In genomic region chr10:103193820-103194529, GRCh38 we compare ENCODE assay signal across 8 cellular contexts. TPM values are rescaled to one million over a fixed set of nuclear protein-coding genes. Genes with fewer than 3 reads are reported as not detected.
A peak's percentile ranks its signal among the peaks of the same experiment; 100 is the strongest.
DNase-seq lines count a peak whose midpoint lies in the region; ATAC-seq lines count a peak whose summit lies in the region.

No MANE protein-coding gene starts in this region.

- peaks cover 9% of the 10 kb centered on the region for H3K36me3 Mint-ChIP-seq in activated naive CD4-positive, alpha-beta T cell treated with anti-CD3 and anti-CD28 coated beads for 36 hours (ENCODE audit: low read depth)
- H3K36me3 Mint-ChIP-seq in T-helper 17 cell (ENCODE audit: low read depth): peaks cover 7% of the 10 kb centered on the region

- peak overlapping the region; percentile 79 for H3K27ac Mint-ChIP-seq in activated naive CD4-positive, alpha-beta T cell treated with anti-CD3 and anti-CD28 coated beads for 36 hours
- H3K27ac Mint-ChIP-seq in T-helper 17 cell: peak overlapping the region; percentile 94
- H3K27ac Mint-ChIP-seq in stimulated activated naive CD8-positive, alpha-beta T cell treated with anti-CD3 and anti-CD28 coated beads, Interleukin-15, amount 100 ng/mL, for 72 hours: peak overlapping the region in 1 of 2 donors; percentile 89

- no peaks in the 10 kb centered on the region for H3K9me3 ChIP-seq in T-helper 17 cell (ENCODE audit: control insufficient read depth, low read length, poor library complexity, severe bottlenecking)

- no peak for ATAC-seq in T-helper 17 cell
- no peak for ATAC-seq in stimulated activated naive CD8-positive, alpha-beta T cell treated with anti-CD3 and anti-CD28 coated beads, Interleukin-15, amount 100 ng/mL, for 72 hours

- no peak for DNase-seq in activated naive CD4-positive, alpha-beta T cell treated with anti-CD3 and anti-CD28 coated beads for 36 hours
- no peak for DNase-seq in activated naive CD4-positive, alpha-beta T cell treated with Interleukin-2 at 50 U/mL for 16 hours
- DNase-seq in T-helper 17 cell (no peak), fibroblast of the conjunctiva (ENCODE audit: low read depth) (peak; percentile 17), KG1 (lab: John Stamatoyannopoulos, UW) (no peak), NCI-H1930 (lab: John Stamatoyannopoulos, UW) (no peak), NCI-H1417 treated with DMSO at 0.1 percent for 48 hours (lab: John Stamatoyannopoulos, UW) (no peak)
- DNase-seq in stimulated activated naive CD8-positive, alpha-beta T cell treated with anti-CD3 and anti-CD28 coated beads, Interleukin-15, amount 100 ng/mL, for 72 hours: no peak

- intact Hi-C loops in activated naive CD4-positive, alpha-beta T cell treated with anti-CD3 and anti-CD28 coated beads for 36 hours (cut with micrococcal nuclease): loop anchor here (2.0 to 10.0 kb wide), 7 partner anchors 59 to 928 kb away; partner anchors contain the start of genes BORCS7, PCGF6, SFR1 and TAF5

- H3K4me3 Mint-ChIP-seq in activated naive CD4-positive, alpha-beta T cell treated with anti-CD3 and anti-CD28 coated beads for 36 hours: peak overlapping the region; percentile 87
- peak overlapping the region; percentile 99 for H3K4me3 Mint-ChIP-seq in T-helper 17 cell
- H3K4me3 Mint-ChIP-seq in stimulated activated naive CD8-positive, alpha-beta T cell treated with anti-CD3 and anti-CD28 coated beads, Interleukin-15, amount 100 ng/mL, for 72 hours: peak overlapping the region; percentile 81 to 87

- CTCF ChIA-PET in activated naive CD4-positive, alpha-beta T cell treated with anti-CD3 and anti-CD28 coated beads for 36 hours (lab: Charles Lee): interaction anchor here (1.9 to 3.3 kb wide), 2 partner anchors 51 to 276 kb away, joined by 5 to 12 read pairs; partner anchors contain the start of gene CNNM2

- H3K27me3 Mint-ChIP-seq in activated naive CD4-positive, alpha-beta T cell treated with anti-CD3 and anti-CD28 coated beads for 36 hours (ENCODE audit: low read depth): no peaks in the 10 kb centered on the region
- H3K27me3 Mint-ChIP-seq in T-helper 17 cell: no peaks in the 10 kb centered on the region
- H3K27me3 Mint-ChIP-seq in stimulated activated naive CD8-positive, alpha-beta T cell treated with anti-CD3 and anti-CD28 coated beads, Interleukin-15, amount 100 ng/mL, for 72 hours: peaks cover 5% of the 10 kb centered on the region

- no peaks in the 10 kb centered on the region for H3K9me3 Mint-ChIP-seq in activated naive CD4-positive, alpha-beta T cell treated with anti-CD3 and anti-CD28 coated beads for 36 hours
- H3K9me3 Mint-ChIP-seq in stimulated activated naive CD8-positive, alpha-beta T cell treated with anti-CD3 and anti-CD28 coated beads, Interleukin-15, amount 100 ng/mL, for 72 hours: no peaks in the 10 kb centered on the region

- H3K4me1 Mint-ChIP-seq in activated naive CD4-positive, alpha-beta T cell treated with anti-CD3 and anti-CD28 coated beads for 36 hours (ENCODE audit: low read depth): peaks cover 39% of the 10 kb centered on the region
- H3K4me1 Mint-ChIP-seq in T-helper 17 cell: peaks cover 22% of the 10 kb centered on the region
- H3K4me1 Mint-ChIP-seq in stimulated activated naive CD8-positive, alpha-beta T cell treated with anti-CD3 and anti-CD28 coated beads, Interleukin-15, amount 100 ng/mL, for 72 hours: peaks cover 54% of the 10 kb centered on the region

RNA-seq across cellular contexts. Expression of gene NT5C2, which starts 0.9 kb away (rescaled TPM):
- total RNA-seq in activated naive CD4-positive, alpha-beta T cell treated with anti-CD3 and anti-CD28 coated beads for 36 hours: 10 to 100 TPM; 39.3 to 44.3 TPM
- 10 to 100 TPM; 49.1 to 58.0 TPM for total RNA-seq in T-helper 17 cell

RNA-seq across cellular contexts. Expression of gene RPEL1, which starts 51.7 kb away (rescaled TPM):
- under 1 TPM in 1 of 2 experiments, not detected in 1; 0.17 TPM for total RNA-seq in activated naive CD4-positive, alpha-beta T cell treated with anti-CD3 and anti-CD28 coated beads for 36 hours
- not detected for total RNA-seq in T-helper 17 cell
